Comparison of ENCODE assay signal across 9 cellular contexts in genomic region chr16:85395207-85395912, GRCh38.
A peak's percentile ranks its signal among the peaks of the same experiment; 100 is the strongest.
DNase-seq lines count a peak whose midpoint lies in the region; ATAC-seq and TF ChIP-seq lines count a peak whose summit lies in the region.
"Had no signal": no experiment of that assay in that cellular context is flagged by ENCODE, and none has a peak within 500 bp of the region (broad histone marks: within the 10 kb centered on the region; RNA-seq: fewer than 3 reads in every experiment).

No MANE protein-coding gene starts in this region.

- peaks cover 59% of the 10 kb centered on the region for H3K4me1 ChIP-seq in hepatocyte (ENCODE audit: insufficient read depth)

- DNase-seq in NCI-H2081 (lab: John Stamatoyannopoulos, UW) = peak; percentile 77 to 90
- no peak for DNase-seq in NCI-H2081 treated with DMSO at 0.1 percent for 48 hours (lab: John Stamatoyannopoulos, UW)
- DNase-seq in NCI-H1694 (lab: John Stamatoyannopoulos, UW) = peak; percentile 91
- DNase-seq in amniotic epithelial cell (ENCODE audit: low read depth) = peak; percentile 100
- DNase-seq in hepatocyte (ENCODE audit: low spot score) = peak; percentile 91
- DNase-seq in activated effector memory CD4-positive, alpha-beta T cell treated with Interleukin-2 at 50 U/mL for 16 hours = no peak
- DNase-seq: CD4-positive, CD25-positive, alpha-beta regulatory T cell had no signal

- 67% methylated on average over 21 of the region's 25 CpGs for WGBS in hepatocyte (ENCODE audit: low lambda C conversion rate, missing lambda C conversion rate)

- H3K36me3 Mint-ChIP-seq in stimulated activated memory B cell treated with anti-CD40 and anti-IgM and Interleukin-4, amounts not matched to agents 10 μg/mL and 1 μg/mL and 100 μg/mL, for 72 hours = no peaks in the 10 kb centered on the region
- H3K36me3 Mint-ChIP-seq: CD4-positive, CD25-positive, alpha-beta regulatory T cell had no signal

- H3K36me3 ChIP-seq in hepatocyte (replicated peaks; ENCODE audit: insufficient read depth, low read depth) = no peaks in the 10 kb centered on the region

- no peaks in the 10 kb centered on the region for H3K27me3 ChIP-seq in hepatocyte

- no peaks in the 10 kb centered on the region for H3K9me3 Mint-ChIP-seq in stimulated activated memory B cell treated with anti-CD40 and anti-IgM and Interleukin-4, amounts not matched to agents 10 μg/mL and 1 μg/mL and 100 μg/mL, for 72 hours
- H3K9me3 Mint-ChIP-seq: CD4-positive, CD25-positive, alpha-beta regulatory T cell had no signal

- no peaks in the 10 kb centered on the region for H4K20me1 ChIP-seq in hepatocyte (ENCODE audit: insufficient read depth, poor library complexity, severe bottlenecking)

- H3K27me3 Mint-ChIP-seq in stimulated activated memory B cell treated with anti-CD40 and anti-IgM and Interleukin-4, amounts not matched to agents 10 μg/mL and 1 μg/mL and 100 μg/mL, for 72 hours = peaks cover 29% of the 10 kb centered on the region
- H3K27me3 Mint-ChIP-seq: CD4-positive, CD25-positive, alpha-beta regulatory T cell had no signal

- peak overlapping the region; percentile 94 for H3K27ac ChIP-seq in hepatocyte

- H3K27ac Mint-ChIP-seq in stimulated activated memory B cell treated with anti-CD40 and anti-IgM and Interleukin-4, amounts not matched to agents 10 μg/mL and 1 μg/mL and 100 μg/mL, for 72 hours = no peak overlapping the region

- H3K4me1 Mint-ChIP-seq in stimulated activated memory B cell treated with anti-CD40 and anti-IgM and Interleukin-4, amounts not matched to agents 10 μg/mL and 1 μg/mL and 100 μg/mL, for 72 hours = peaks cover 6% of the 10 kb centered on the region
- H3K4me1 Mint-ChIP-seq: CD4-positive, CD25-positive, alpha-beta regulatory T cell had no signal

- no peaks in the 10 kb centered on the region for H3K9me2 ChIP-seq in hepatocyte (replicated peaks; ENCODE audit: insufficient read depth)

- no peak overlapping the region for H3K4me3 ChIP-seq in hepatocyte

- H3K4me3 Mint-ChIP-seq in stimulated activated memory B cell treated with anti-CD40 and anti-IgM and Interleukin-4, amounts not matched to agents 10 μg/mL and 1 μg/mL and 100 μg/mL, for 72 hours = no peak overlapping the region
- H3K4me3 Mint-ChIP-seq: CD4-positive, CD25-positive, alpha-beta regulatory T cell had no signal

- no peaks in the 10 kb centered on the region for H3K79me2 ChIP-seq in hepatocyte

- H2AFZ ChIP-seq in hepatocyte = no peak overlapping the region

- H3K9me3 ChIP-seq in hepatocyte (ENCODE audit: low read depth) = no peaks in the 10 kb centered on the region

- peak; percentile 37 for ATAC-seq in stimulated activated memory B cell treated with anti-CD40 and anti-IgM and Interleukin-4, amounts not matched to agents 10 μg/mL and 1 μg/mL and 100 μg/mL, for 72 hours
- no peak for ATAC-seq in GM21526 (IDR thresholded peaks at IDR 0.05; ENCODE audit: low FRiP score, unreplicated experiment)

- TF ChIP-seq CTCF in hepatocyte (IDR thresholded peaks at IDR 0.05; ENCODE audit: poor library complexity) = no peak

- H3K4me2 ChIP-seq in hepatocyte = peak overlapping the region; percentile 60

Comparison
In these comparisons a context has a peak if more than half of its experiments do, and no peak if none do; other contexts are left out.
1. DNase-seq: peak in NCI-H2081 (2 of 2), NCI-H1694 (single experiment), amniotic epithelial cell (single experiment) and hepatocyte (single experiment); none in NCI-H2081 treated with DMSO at 0.1 percent for 48 hours (single experiment) and activated effector memory CD4-positive, alpha-beta T cell treated with Interleukin-2 at 50 U/mL for 16 hours (single experiment).